ENCODE assay signal across 11 cellular contexts in genomic region chr19:14559916-14560775, GRCh38. TPM values are rescaled to one million over a fixed set of nuclear protein-coding genes. Genes with fewer than 3 reads are reported as not detected.
DNase-seq lines count a peak whose midpoint lies in the region; ATAC-seq and TF ChIP-seq lines count a peak whose summit lies in the region.
"Had no signal": no experiment of that assay in that cellular context is flagged by ENCODE, and none has a peak within 500 bp of the region (broad histone marks: within the 10 kb centered on the region; RNA-seq: fewer than 3 reads in every experiment).

No MANE protein-coding gene starts in this region.

- H3K79me2 ChIP-seq in H9 (ENCODE audit: insufficient read depth, low read length): peaks cover 1% of the 10 kb centered on the region; the same call in 1 of the 2 replicates

- H3K9ac ChIP-seq in H9 (ENCODE audit: extremely low read depth, insufficient read length, low read length): no peak overlapping the region

- no peak overlapping the region for H4K91ac ChIP-seq in H9 (ENCODE audit: insufficient read length, low read depth, low read length)

- H2AK5ac ChIP-seq in H9 (ENCODE audit: insufficient read length, low read length): no peak overlapping the region

- no peak overlapping the region for H2AFZ ChIP-seq in H9 (ENCODE audit: low read length)

- H3K23me2 ChIP-seq in H9 (ENCODE audit: insufficient read length, low read depth, low read length, poor library complexity, severe bottlenecking): no peaks in the 10 kb centered on the region

- H3K9me3 Mint-ChIP-seq in H9 (no peaks in the 10 kb centered on the region), WTC11 (no peaks in the 10 kb centered on the region)

- TF ChIP-seq POLR2A in gastrocnemius medialis (IDR thresholded peaks at IDR 0.05): peak; percentile 56 to 74

- H4K20me1 ChIP-seq in H9 (ENCODE audit: control insufficient read depth, insufficient read depth, insufficient read length): no peaks in the 10 kb centered on the region

- H2BK120ac ChIP-seq in H9 (ENCODE audit: low read depth, low read length, poor library complexity, severe bottlenecking): no peak overlapping the region

- intact Hi-C loops in heart right ventricle (cut with DNase I) (no loop called here), gastrocnemius medialis (cut with DNase I; ENCODE audit: low total_unique reads) (loop anchor here (2.0 to 10.0 kb wide), 9 partner anchors 27 to 1785 kb away; partner anchors contain the start of genes GIPC1, HOOK2, IER2 and PKN1), mucosa of descending colon (cut with DNase I, micrococcal nuclease) (no loop called here)

- POLR2A ChIA-PET in WTC11 (lab: Charles Lee): interaction anchor here (0.7 kb wide), 1 partner anchor 24 kb away, joined by 3 read pairs; no protein-coding TSS in a partner anchor

- H3K9me3 ChIP-seq in H9 (ENCODE audit: control insufficient read depth, low read depth, low read length): no peaks in the 10 kb centered on the region
- H3K9me3 ChIP-seq in heart right ventricle: no peaks in the 10 kb centered on the region
- H3K9me3 ChIP-seq in gastrocnemius medialis: no peaks in the 10 kb centered on the region
- H3K9me3 ChIP-seq in mucosa of descending colon: no peaks in the 10 kb centered on the region

- CTCF ChIA-PET in WTC11 (lab: Charles Lee): interaction anchor here (1.0 to 2.1 kb wide), 7 partner anchors 9 to 126 kb away, joined by 3 to 8 read pairs (median 4); partner anchors contain the start of gene NDUFB7

- H3K4me1 ChIP-seq in H9 (ENCODE audit: insufficient read depth, low read length) (no peaks in the 10 kb centered on the region; the same call in 1 of the 2 replicates), heart right ventricle (peaks cover 37 to 78% (median 50%) of the 10 kb centered on the region in 9 donors), gastrocnemius medialis (peaks cover 69 to 82% of the 10 kb centered on the region in 2 donors), mucosa of descending colon (ENCODE audit: low read depth) (peaks cover 6% of the 10 kb centered on the region)

- no peak overlapping the region for H3K4ac ChIP-seq in H9 (ENCODE audit: low read depth, low read length)

- H3K27me3 Mint-ChIP-seq in H9 (ENCODE audit: low read depth) (no peaks in the 10 kb centered on the region), WTC11 (ENCODE audit: low read depth) (no peaks in the 10 kb centered on the region)

- H3K14ac ChIP-seq in H9 (ENCODE audit: insufficient read depth, low read length): no peak overlapping the region; the same call in 1 of the 2 replicates

- H3K27me3 ChIP-seq in H9 (ENCODE audit: insufficient read depth, low read length) (no peaks in the 10 kb centered on the region), heart right ventricle (no peaks in the 10 kb centered on the region), gastrocnemius medialis (no peaks in the 10 kb centered on the region)

- no peak overlapping the region for H3K23ac ChIP-seq in H9 (ENCODE audit: insufficient read length, low read depth, low read length)

- H3K27ac ChIP-seq in H9 (ENCODE audit: insufficient read length, low read depth, low read length): no peak overlapping the region
- H3K27ac ChIP-seq in heart right ventricle: peak overlapping the region; percentile 79 to 97 (median 90)
- H3K27ac ChIP-seq in gastrocnemius medialis: peak overlapping the region; percentile 98 to 100 (median 99)

- H3K36me3 Mint-ChIP-seq in H9 (ENCODE audit: insufficient read depth in 1 of 3, low read depth in 3 of 3) (peaks cover 2 to 5% (median 3%) of the 10 kb centered on the region in 3 experiments; a peak in 5 of 7 replicates), WTC11 (peaks cover 2% of the 10 kb centered on the region; the same call in 1 of the 2 replicates)

- no peak overlapping the region for H4K8ac ChIP-seq in H9 (replicated peaks; ENCODE audit: insufficient read length, low read depth, low read length)

- no peak for ATAC-seq in WTC11
- peak; percentile 31 to 80 (median 63) for ATAC-seq in heart right ventricle
- ATAC-seq in gastrocnemius medialis: peak; percentile 31 to 61
- ATAC-seq in HG02588 (IDR thresholded peaks at IDR 0.05; ENCODE audit: unreplicated experiment): no peak
- ATAC-seq in mucosa of descending colon: no peak
- ATAC-seq in HG02623 (IDR thresholded peaks at IDR 0.05; ENCODE audit: unreplicated experiment): no peak
- no peak for ATAC-seq in HG02973 (IDR thresholded peaks at IDR 0.05; ENCODE audit: unreplicated experiment)

- H3K4me1 Mint-ChIP-seq in H9 (peaks cover 36 to 52% of the 10 kb centered on the region in 2 experiments), WTC11 (peaks cover 45% of the 10 kb centered on the region)

- H2BK5ac ChIP-seq in H9 (ENCODE audit: insufficient read length, low read length): no peak overlapping the region

- H3K4me3 Mint-ChIP-seq in H9: no peak overlapping the region; a peak in 1 of 5 replicates
- H3K4me3 Mint-ChIP-seq in WTC11: no peak overlapping the region

- H4K5ac ChIP-seq in H9 (ENCODE audit: insufficient read length, low read depth, low read length): no peak overlapping the region

- peaks cover 9% of the 10 kb centered on the region for H3K79me1 ChIP-seq in H9 (ENCODE audit: insufficient read depth, low read depth, low read length, poor library complexity, severe bottlenecking)

- H3T11ph ChIP-seq in H9 (ENCODE audit: low read length): no peak overlapping the region

- DNase-seq in H9 (peak; percentile 30), WTC11 (ENCODE audit: low spot score) (no peak), heart right ventricle (peak; percentile 56 to 61), gastrocnemius medialis (peak; percentile 79 to 85), mucosa of descending colon (no peak)
- DNase-seq: MV-4-11; stimulated activated CD8-positive, alpha-beta memory T cell treated with anti-CD3 and anti-CD28 coated beads, Interleukin-4, amount 100 ng/mL, for 48 hours had no signal

- H2BK15ac ChIP-seq in H9 (ENCODE audit: low read depth, low read length): no peak overlapping the region

- H2BK20ac ChIP-seq in H9 (ENCODE audit: low read depth, low read length, poor library complexity, severe bottlenecking): no peak overlapping the region

- H3K27ac Mint-ChIP-seq in H9: peak overlapping the region; percentile 90 to 96 (median 94); a peak in 6 of 7 replicates
- peak overlapping the region; percentile 71 for H3K27ac Mint-ChIP-seq in WTC11

- in situ Hi-C loops in gastrocnemius medialis (cut with MboI; ENCODE audit: low sequenced_read_pairs in 4 of 4): loop anchor here in 1 of 4 donors (10.0 kb wide), 1 partner anchor 45 kb away; the partner anchor contains the start of gene DNAJB1

- no peak overlapping the region for H3K56ac ChIP-seq in H9 (ENCODE audit: insufficient read length, low read depth, low read length)

- no peak overlapping the region for H3K4me2 ChIP-seq in H9 (ENCODE audit: insufficient read depth, insufficient read length, low read length)

- H2BK12ac ChIP-seq in H9 (ENCODE audit: insufficient read length, low read depth, low read length): no peak overlapping the region

- WGBS in H9 (ENCODE audit: extremely low coverage, insufficient read length, low lambda C conversion rate): no CpG with 5 or more reads among the region's 28 CpGs
- WGBS in heart right ventricle, 2 donors: 36 to 47% methylated on average over 28 of the region's 28 CpGs

- H3K4me3 ChIP-seq in heart right ventricle (peak overlapping the region in 7 of 10 donors; percentile 16 to 36 (median 29)), gastrocnemius medialis (peak overlapping the region; percentile 19 to 48 (median 46)), mucosa of descending colon (no peak overlapping the region)

- H3K18ac ChIP-seq in H9 (ENCODE audit: insufficient read length, low read depth, low read length): no peak overlapping the region

- no peak for TF ChIP-seq CTCF in H9 (conservative IDR thresholded peaks at IDR 0.05)
- TF ChIP-seq CTCF in WTC11 (IDR thresholded peaks at IDR 0.05): no peak
- no peak for TF ChIP-seq CTCF in heart right ventricle (IDR thresholded peaks at IDR 0.05)
- no peak for TF ChIP-seq CTCF in gastrocnemius medialis (IDR thresholded peaks at IDR 0.05 in 4 of 5, conservative IDR thresholded peaks at IDR 0.05 in 1 of 5)
- TF ChIP-seq CTCF in mucosa of descending colon (IDR thresholded peaks at IDR 0.05): no peak

- H3K36me3 ChIP-seq in heart right ventricle (peaks cover 0 to 13% (median 0%) of the 10 kb centered on the region in 9 donors), gastrocnemius medialis (peaks cover 0 to 3% of the 10 kb centered on the region in 2 donors), mucosa of descending colon (ENCODE audit: low read depth) (no peaks in the 10 kb centered on the region)

RNA-seq across cellular contexts. Expression of gene NDUFB7, which starts 11.7 kb away (rescaled TPM):
- total RNA-seq in H9 (2021): 155 and 161 TPM in 2 replicates
- 240 to 255 TPM (median 254 TPM) in 3 replicates for total RNA-seq in WTC11 (2021)
- total RNA-seq in heart right ventricle: 100 to 1,000 TPM; 347 to 525 (median 467) TPM
- polyA plus RNA-seq in heart right ventricle: 1,000 to 10,000 TPM; 1,131 to 1,673 TPM
- total RNA-seq in gastrocnemius medialis: 100 to 1,000 TPM; 344 to 756 (median 532) TPM
- total RNA-seq in mucosa of descending colon: 100 to 1,000 TPM; 172 to 255 (median 241) TPM

RNA-seq across cellular contexts. Expression of gene CLEC17A, which starts 22.7 kb away (rescaled TPM):
- total RNA-seq in H9 (2021): not detected in 2 replicates
- 0.14 TPM in 1 of 3 replicates, not detected in the others for total RNA-seq in WTC11 (2021)
- total RNA-seq in heart right ventricle: under 1 TPM in 1 of 10 donors, not detected in 9; 0.12 TPM
- not detected for polyA plus RNA-seq in heart right ventricle
- not detected for total RNA-seq in gastrocnemius medialis
- total RNA-seq in mucosa of descending colon: under 1 TPM in 2 of 3 donors, not detected in 1; 0.29 to 0.34 TPM
- total RNA-seq: renal cortical epithelial cell had no signal

RNA-seq across cellular contexts. Expression of gene TECR, which starts 30.8 kb away (rescaled TPM):
- total RNA-seq in H9 (2021) (162 and 164 TPM in 2 replicates), WTC11 (2021) (161 to 198 TPM (median 197 TPM) in 3 replicates), heart right ventricle (10 to 100 TPM; 61.4 to 99.6 (median 73.1) TPM), gastrocnemius medialis (100 to 1,000 TPM in 2 of 4 donors, 10 to 100 TPM in 2; 56.2 to 155 (median 113) TPM), mucosa of descending colon (100 to 1,000 TPM in 2 of 3 donors, 10 to 100 TPM in 1; 94.4 to 155 (median 141) TPM)
- 100 to 1,000 TPM in 1 of 2 donors, 10 to 100 TPM in 1; 88.7 to 194 TPM for polyA plus RNA-seq in heart right ventricle

RNA-seq across cellular contexts. Expression of gene DNAJB1, which starts 41.9 kb away (rescaled TPM):
- 77.7 and 87.0 TPM in 2 replicates for total RNA-seq in H9 (2021)
- total RNA-seq in WTC11 (2021): 54.5 to 88.7 TPM (median 81.9 TPM) in 3 replicates
- 10 to 100 TPM; 40.3 to 99.0 (median 46.4) TPM for total RNA-seq in heart right ventricle
- polyA plus RNA-seq in heart right ventricle: 10 to 100 TPM; 23.6 to 44.2 TPM
- total RNA-seq in gastrocnemius medialis: 10 to 100 TPM; 12.3 to 27.3 (median 16.6) TPM
- 100 to 1,000 TPM; 104 to 110 (median 107) TPM for total RNA-seq in mucosa of descending colon

Comparison
In these comparisons a context has a peak if more than half of its experiments do, and no peak if none do; other contexts are left out.
1. DNase-seq: peak in H9 (single experiment), heart right ventricle (2 of 2) and gastrocnemius medialis (2 of 2); none in WTC11 (single experiment) and mucosa of descending colon (0 of 3).
2. ATAC-seq: peak in heart right ventricle (8 of 8) and gastrocnemius medialis (2 of 2); none in WTC11 (single experiment), HG02588 (single experiment), mucosa of descending colon (single experiment), HG02623 (single experiment) and HG02973 (single experiment).